Comparison of ENCODE assay signal across 15 cellular contexts in the genomic region with DNA sequence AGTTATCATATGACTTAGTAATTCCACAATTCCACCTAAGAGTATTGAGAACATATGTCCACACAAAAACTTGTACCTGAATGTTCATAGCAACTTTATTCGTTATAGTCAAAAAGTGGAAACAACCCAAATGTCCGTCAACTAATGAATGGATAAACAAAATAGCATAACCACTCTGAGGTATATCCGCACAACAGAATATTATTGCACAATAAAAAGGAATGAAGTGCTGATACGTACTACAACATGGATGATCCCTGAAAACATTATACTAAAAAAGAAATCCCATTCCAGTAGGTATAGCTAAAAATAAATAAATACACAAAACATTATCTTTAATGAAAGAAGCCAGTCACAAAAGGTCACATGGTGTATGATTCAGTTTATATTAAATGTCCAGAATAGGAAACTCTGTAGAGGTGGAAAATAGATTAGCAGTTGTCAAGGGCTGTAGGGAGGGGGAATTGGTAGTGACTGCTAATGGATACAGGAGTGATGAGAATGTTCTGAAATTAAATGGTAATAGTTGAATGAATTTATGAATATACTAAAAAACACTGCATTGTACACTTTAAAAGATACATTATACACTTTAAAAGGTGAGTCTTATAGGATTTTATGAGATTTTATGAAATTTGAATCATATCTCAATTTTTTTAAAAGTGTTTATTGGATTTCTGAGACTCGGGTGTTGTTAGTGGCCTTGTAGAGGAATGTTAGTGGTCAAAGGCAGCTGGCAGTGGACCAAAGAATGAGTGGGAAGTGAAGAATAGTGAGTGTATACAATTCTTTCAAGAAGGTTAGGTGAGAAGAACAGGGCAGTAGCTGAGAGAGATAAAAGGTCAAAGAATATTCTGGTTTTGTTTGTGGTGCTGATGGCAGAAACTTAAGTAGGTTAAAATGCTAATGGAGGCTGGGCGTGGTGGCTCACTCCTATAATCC. TPM values are rescaled to one million over a fixed set of nuclear protein-coding genes. Genes with fewer than 3 reads are reported as not detected.
DNase-seq lines count a peak whose midpoint lies in the region; ATAC-seq, FAIRE-seq and TF ChIP-seq lines count a peak whose summit lies in the region.
"Had no signal": no experiment of that assay in that cellular context is flagged by ENCODE, and none has a peak within 500 bp of the region (broad histone marks: within the 10 kb centered on the region; RNA-seq: fewer than 3 reads in every experiment).

No MANE protein-coding gene starts in this region.

- no TSS peak for BruUV-seq in K562 (replicated peaks; lab: Mats Ljungman, UMichigan)

- no peak overlapping the region for H2BK120ac ChIP-seq in mesendoderm (ENCODE audit: low read depth, low read length)

- TF ChIP-seq CTCF in K562 (IDR thresholded peaks at IDR 0.05 in 2 of 3, conservative IDR thresholded peaks at IDR 0.05 in 1 of 3; ENCODE audit: insufficient read depth in 2 of 3, low read depth in 1 of 3, low read length in 3 of 3): no peak
- TF ChIP-seq CTCF in D721Med (IDR thresholded peaks at IDR 0.05; ENCODE audit: insufficient read depth, missing control alignments): no peak

- H3K9ac ChIP-seq in K562 (ENCODE audit: insufficient read depth in 1 of 2, low read depth in 2 of 2, low read length in 2 of 2) (no peak overlapping the region), mesendoderm (ENCODE audit: low read length) (no peak overlapping the region)

- POLR2A ChIA-PET in K562 (lab: Yijun Ruan, JAX): no interaction called here

- TF ChIP-seq RAD21 in Ishikawa (IDR thresholded peaks at IDR 0.05; ENCODE audit: low read depth): no peak
- no peak for TF ChIP-seq RAD21 in K562 (CRISPR knock-in tag; conservative IDR thresholded peaks at IDR 0.05 in 1 of 2, IDR thresholded peaks at IDR 0.05 in 1 of 2)

- H3K9me1 ChIP-seq in K562 (ENCODE audit: control insufficient read depth, insufficient read depth, low read length): no peaks in the 10 kb centered on the region

- H2AK5ac ChIP-seq in mesendoderm (ENCODE audit: low read length): no peak overlapping the region

- no peak overlapping the region for H3K56ac ChIP-seq in mesendoderm (ENCODE audit: low read length)

- H2BK5ac ChIP-seq in mesendoderm (ENCODE audit: low read length): no peak overlapping the region

- no peak overlapping the region for H3K18ac ChIP-seq in mesendoderm (ENCODE audit: low read length)

- H3K36me3 ChIP-seq in K562 (ENCODE audit: control insufficient read depth, insufficient read depth, low read length) (no peaks in the 10 kb centered on the region), mesendoderm (ENCODE audit: control insufficient read depth, insufficient read depth, low read length) (no peaks in the 10 kb centered on the region)
- H3K36me3 ChIP-seq: right atrium auricular region had no signal

- H3K79me1 ChIP-seq in mesendoderm (ENCODE audit: low read length): no peaks in the 10 kb centered on the region

- H3K79me2 ChIP-seq in K562 (ENCODE audit: control insufficient read depth, insufficient read depth, low read length) (no peaks in the 10 kb centered on the region), mesendoderm (ENCODE audit: control insufficient read depth, insufficient read depth, low read length) (no peaks in the 10 kb centered on the region)

- no peak overlapping the region for H4K5ac ChIP-seq in mesendoderm (ENCODE audit: low read length)

- no peak overlapping the region for H2BK15ac ChIP-seq in mesendoderm (replicated peaks; ENCODE audit: low read depth)

- no peak overlapping the region for H2AFZ ChIP-seq in K562 (ENCODE audit: low read depth, low read length)

- H3K27me3 ChIP-seq in K562 (ENCODE audit: control insufficient read depth in 2 of 2, insufficient read depth in 2 of 2, low read length in 2 of 2) (no peaks in the 10 kb centered on the region), mesendoderm (ENCODE audit: insufficient read depth, low read length, poor library complexity) (no peaks in the 10 kb centered on the region)
- H3K27me3 ChIP-seq: right atrium auricular region had no signal

- TF ChIP-seq POLR2A in K562 (conservative IDR thresholded peaks at IDR 0.05): no peak

- no peak for ATAC-seq in K562

- DNase-seq in COLO829 (ENCODE audit: low spot score): peak; percentile 55
- no peak for DNase-seq in K562 (ENCODE audit: extremely low read depth in 1 of 4, low spot score in 3 of 4)
- peak; percentile 62 for DNase-seq in myocyte (ENCODE audit: low read depth)
- no peak for DNase-seq in stimulated activated CD4-positive, alpha-beta T cell treated with anti-CD3 and anti-CD28 coated beads, Interleukin-12 subunit alpha, Interleukin-12 subunit beta, amount 100 ng/mL, for 4 hours
- DNase-seq in mesendoderm: no peak
- no peak for DNase-seq in D721Med (ENCODE audit: insufficient read length, low spot score)
- no peak for DNase-seq in COLO668 (lab: John Stamatoyannopoulos, UW; ENCODE audit: unreplicated experiment)
- DNase-seq: activated CD4-positive, CD25-positive, alpha-beta regulatory T cell treated with anti-CD3 and anti-CD28 coated beads, Interleukin-2, amount 50 U/mL, for 72 hours; C1 segment of cervical spinal cord; stimulated activated CD4-positive, alpha-beta T cell treated with anti-CD3 and anti-CD28 coated beads, Interleukin-4, amount 100 ng/mL, for 24 hours; stimulated activated naive CD4-positive, alpha-beta T cell treated with Interleukin-2 at 50 U/mL for 16 hours had no signal

- CTCF ChIA-PET in K562 (lab: Yijun Ruan, JAX; ENCODE audit: low intra/inter-chr PET ratio): no interaction called here

- FAIRE-seq in K562 (lab: Jason Lieb, UNC): no peak
- no peak for FAIRE-seq in D721Med (lab: Jason Lieb, UNC)
- FAIRE-seq: G401.6, islet of Langerhans had no signal

- H3K4me2 ChIP-seq in K562 (ENCODE audit: insufficient read depth, low read length) (no peak overlapping the region), mesendoderm (ENCODE audit: low read length) (no peak overlapping the region)

- H3K9me3 ChIP-seq in K562 (replicated peaks; ENCODE audit: control insufficient read depth, insufficient read depth, low read depth, low read length): no peaks in the 10 kb centered on the region
- H3K9me3 ChIP-seq: right atrium auricular region had no signal

- intact Hi-C loops in K562 (cut with micrococcal nuclease): no loop called here

- H3K27ac ChIP-seq in K562 (ENCODE audit: extremely low read depth, low read depth, low read length): no peak overlapping the region
- no peak overlapping the region for H3K27ac ChIP-seq in mesendoderm (ENCODE audit: low read depth, low read length)
- H3K27ac ChIP-seq: right atrium auricular region had no signal

- no peaks in the 10 kb centered on the region for H4K20me1 ChIP-seq in K562 (replicated peaks; ENCODE audit: control insufficient read depth, insufficient read depth, low read length)

- peaks cover 0 to 8% of the 10 kb centered on the region in 2 experiments; a peak in 3 of 5 replicates for H3K4me1 ChIP-seq in K562 (replicated peaks in 1 of 2; ENCODE audit: control insufficient read depth in 2 of 2, insufficient read depth in 2 of 2, low read length in 2 of 2)
- H3K4me1 ChIP-seq in mesendoderm (ENCODE audit: control insufficient read depth, low read depth, low read length): no peaks in the 10 kb centered on the region
- H3K4me1 ChIP-seq: right atrium auricular region had no signal

- no peak overlapping the region for H4K8ac ChIP-seq in mesendoderm (ENCODE audit: low read depth, low read length)

- H3K23ac ChIP-seq in mesendoderm (ENCODE audit: low read length): no peak overlapping the region

- no peak overlapping the region for H3K4ac ChIP-seq in mesendoderm (ENCODE audit: low read depth, low read length)

- no peak for TF ChIP-seq EP300 in Ishikawa (IDR thresholded peaks at IDR 0.05; ENCODE audit: borderline replicate concordance)
- no peak for TF ChIP-seq EP300 in K562 (IDR thresholded peaks at IDR 0.05; ENCODE audit: low read length)

- H3K4me3 ChIP-seq in K562 (no peak overlapping the region), mesendoderm (ENCODE audit: low read length) (no peak overlapping the region)
- H3K4me3 ChIP-seq: right atrium auricular region had no signal

- in situ Hi-C loops in K562 (cut with MboI): no loop called here

- 51% methylated on average over 6 of the region's 6 CpGs for WGBS in K562 (ENCODE audit: insufficient coverage, low coverage, missing lambda C conversion rate)
- WGBS in mesendoderm (ENCODE audit: extremely low coverage, insufficient coverage, low lambda C conversion rate): no CpG with 5 or more reads among the region's 6 CpGs

TF ChIP-seq in Ishikawa, 13 proteins besides CTCF, POLR2A, EP300 and RAD21:
- 0 out of 2 replicates have a peak, but pooled peaks have one; percentile 16 for TF ChIP-seq CEBPB (IDR thresholded peaks at IDR 0.05)
- TF ChIP-seq EGR1 (IDR thresholded peaks at IDR 0.05): no peak

TF ChIP-seq in K562, 482 proteins besides CTCF, POLR2A, EP300 and RAD21 (continues in another document):
- no peak for TF ChIP-seq ELF2 (CRISPR knock-in tag; IDR thresholded peaks at IDR 0.05)
- TF ChIP-seq CEBPB (tag; IDR thresholded peaks at IDR 0.05): peak; percentile 66
- TF ChIP-seq NFIC (IDR thresholded peaks at IDR 0.05): peak; percentile 19; the same call in 1 of the 2 replicates
- no peak for TF ChIP-seq SMAD4 (CRISPR knock-in tag; conservative IDR thresholded peaks at IDR 0.05)
- TF ChIP-seq CEBPG (CRISPR knock-in tag; IDR thresholded peaks at IDR 0.05): no peak
- peak in 1 of 2 experiments; percentile 56; a peak in 2 of 4 replicates for TF ChIP-seq CEBPG (tag; conservative IDR thresholded peaks at IDR 0.05 in 1 of 2, IDR thresholded peaks at IDR 0.05 in 1 of 2)
- TF ChIP-seq EHMT2 (IDR thresholded peaks at IDR 0.05): no peak

RNA-seq across cellular contexts. Expression of a gene that starts 36.3 kb away (rescaled TPM):
- 25.3 and 90.1 TPM in 2 replicates for total RNA-seq in K562 (2011; cell fraction: chromatin; rRNA removed; ENCODE audit: low replicate concordance)
- total RNA-seq in K562 (2011; cell fraction: nucleolus; rRNA removed): 11.5 and 18.0 TPM in 2 replicates
- 31.5 and 39.1 TPM in 2 replicates for total RNA-seq in K562 (2011; cell fraction: nucleoplasm; rRNA removed)
- total RNA-seq in K562 (2014; rRNA removed) (39.1 and 41.3 TPM in 2 replicates), K562 (2014; rRNA removed; fragmentation: Illumina TruSeq; extraction: Trizol) (64.4 and 77.5 TPM in 2 replicates), K562 (2015; rRNA removed; fragmentation: Illumina TruSeq; extraction: Trizol) (59.9 and 71.2 TPM in 2 replicates), K562 (2021) (31.0 and 36.0 TPM in 2 replicates), myocyte (34.8 and 35.9 TPM in 2 replicates)
- polyA plus RNA-seq in K562 (2011; rRNA removed) (31.2 and 43.8 TPM in 2 replicates), K562 (2014; fragmentation: Illumina TruSeq; extraction: Trizol) (42.3 and 51.5 TPM in 2 replicates), K562 (2014; fragmentation: Nextera tagmentation; extraction: Ambion mirVana) (10 to 100 TPM; 22.0 to 23.6 TPM), K562 (2014; rRNA removed) (31.0 and 37.9 TPM in 2 replicates)
- 7.2 and 10.8 TPM in 2 replicates for polyA plus RNA-seq in K562 (2011; cell fraction: cytosol; rRNA removed)
- polyA plus RNA-seq in K562 (2011; cell fraction: nucleus; rRNA removed): 14.1 and 17.0 TPM in 2 replicates
- 17.6 and 27.0 TPM in 2 replicates for polyA plus RNA-seq in K562 (2012)
- 54.2 and 72.7 TPM in 2 replicates for polyA minus RNA-seq in K562 (2011; rRNA and poly(A)+ RNA removed)
- 20.6 and 32.6 TPM in 2 replicates for polyA minus RNA-seq in K562 (2011; cell fraction: cytosol; rRNA and poly(A)+ RNA removed)
- polyA minus RNA-seq in K562 (2011; cell fraction: nucleus; rRNA and poly(A)+ RNA removed): 14.7 and 20.2 TPM in 2 replicates
- polyA plus RNA-seq in myocyte (2012): 6.1 TPM
- 68.9 TPM for polyA plus RNA-seq in mesendoderm (2013, experiment 1 of 2)
- polyA plus RNA-seq in mesendoderm (2013, experiment 2 of 2): 68.1 TPM

Comparison
In these comparisons a context has a peak if more than half of its experiments do, and no peak if none do; other contexts are left out.
1. DNase-seq: peak in COLO829 (single experiment) and myocyte (single experiment); none in K562 (0 of 4), stimulated activated CD4-positive, alpha-beta T cell treated with anti-CD3 and anti-CD28 coated beads, Interleukin-12 subunit alpha, Interleukin-12 subunit beta, amount 100 ng/mL, for 4 hours (single experiment), mesendoderm (single experiment), D721Med (single experiment) and COLO668 (single experiment).